Comparison of ENCODE assay signal across 23 cellular contexts in the genomic region with DNA sequence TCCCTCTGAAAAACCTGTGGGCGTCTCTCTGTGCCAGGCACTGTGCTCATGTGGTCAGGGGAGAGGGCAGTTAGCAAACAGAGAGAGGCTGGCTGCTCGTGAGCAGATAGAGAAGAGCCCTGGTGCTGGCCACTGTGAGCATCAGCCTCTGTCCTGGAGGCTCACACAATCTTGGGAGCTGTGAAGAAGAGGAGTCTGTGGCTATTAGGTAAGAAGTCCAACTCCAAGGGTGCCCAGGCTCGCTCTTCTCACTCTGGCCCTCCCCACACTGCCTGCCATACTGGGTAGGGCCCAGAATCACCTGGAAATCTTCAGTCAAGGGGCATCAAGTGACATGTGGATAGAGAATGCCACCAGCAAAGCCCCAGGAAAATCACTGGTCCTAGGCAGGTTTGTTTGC. TPM values are rescaled to one million over a fixed set of nuclear protein-coding genes. Genes with fewer than 3 reads are reported as not detected.
DNase-seq lines count a peak whose midpoint lies in the region; ATAC-seq and TF ChIP-seq lines count a peak whose summit lies in the region.
"Had no signal": no experiment of that assay in that cellular context is flagged by ENCODE, and none has a peak within 500 bp of the region (broad histone marks: within the 10 kb centered on the region; RNA-seq: fewer than 3 reads in every experiment).

No MANE protein-coding gene starts in this region.

- H3K36me3 Mint-ChIP-seq in naive thymus-derived CD4-positive, alpha-beta T cell = peaks cover 5 to 58% (median 20%) of the 10 kb centered on the region in 5 donors

- H3K4me1 Mint-ChIP-seq in naive thymus-derived CD4-positive, alpha-beta T cell = peaks cover 27 to 98% (median 84%) of the 10 kb centered on the region in 7 donors
- H3K4me1 Mint-ChIP-seq: H9 had no signal

- peaks cover 0 to 2% (median 0%) of the 10 kb centered on the region in 11 donors for H3K9me3 Mint-ChIP-seq in naive thymus-derived CD4-positive, alpha-beta T cell
- H3K9me3 Mint-ChIP-seq: H9 had no signal

- H3K4me3 Mint-ChIP-seq in naive thymus-derived CD4-positive, alpha-beta T cell = no peak overlapping the region
- H3K4me3 Mint-ChIP-seq: H9 had no signal

- no peak overlapping the region for H3K27ac ChIP-seq in right atrium auricular region
- no peak overlapping the region for H3K27ac ChIP-seq in naive thymus-derived CD4-positive, alpha-beta T cell (ENCODE audit: low read depth, low read length)
- H3K27ac ChIP-seq in vagina = no peak overlapping the region
- H3K27ac ChIP-seq: A549, HL-60, KMS-11, PC-9, RWPE1 had no signal

- peak overlapping the region in 6 of 9 donors; percentile 14 to 80 (median 48) for H3K27ac Mint-ChIP-seq in naive thymus-derived CD4-positive, alpha-beta T cell

- CTCF ChIA-PET in naive thymus-derived CD4-positive, alpha-beta T cell (lab: Charles Lee) = no interaction called here

- H3K4me1 ChIP-seq in right atrium auricular region (no peaks in the 10 kb centered on the region), vagina (no peaks in the 10 kb centered on the region)
- peaks cover 11 to 38% of the 10 kb centered on the region in 2 donors for H3K4me1 ChIP-seq in naive thymus-derived CD4-positive, alpha-beta T cell (ENCODE audit: control insufficient read depth in 2 of 2, insufficient read depth in 2 of 2, low read length in 2 of 2)
- H3K4me1 ChIP-seq: A549 had no signal

- POLR2A ChIA-PET in naive thymus-derived CD4-positive, alpha-beta T cell (lab: Charles Lee) = no interaction called here

- no peaks in the 10 kb centered on the region for H3K36me3 ChIP-seq in right atrium auricular region
- H3K36me3 ChIP-seq in naive thymus-derived CD4-positive, alpha-beta T cell (ENCODE audit: control insufficient read depth in 2 of 3, insufficient read depth in 3 of 3, low read length in 3 of 3) = peaks cover 0 to 10% (median 4%) of the 10 kb centered on the region in 3 experiments
- H3K36me3 ChIP-seq in vagina = no peaks in the 10 kb centered on the region

- H3K27me3 ChIP-seq in right atrium auricular region (no peaks in the 10 kb centered on the region), vagina (no peaks in the 10 kb centered on the region)
- no peaks in the 10 kb centered on the region for H3K27me3 ChIP-seq in naive thymus-derived CD4-positive, alpha-beta T cell (ENCODE audit: control insufficient read depth in 2 of 2, insufficient read depth in 2 of 2, low read length in 2 of 2)

- H3K27me3 Mint-ChIP-seq in naive thymus-derived CD4-positive, alpha-beta T cell = no peaks in the 10 kb centered on the region

- H3K9me3 ChIP-seq in right atrium auricular region = no peaks in the 10 kb centered on the region
- no peaks in the 10 kb centered on the region for H3K9me3 ChIP-seq in naive thymus-derived CD4-positive, alpha-beta T cell (ENCODE audit: control insufficient read depth in 2 of 3, low read length in 3 of 3)
- H3K9me3 ChIP-seq in vagina = no peaks in the 10 kb centered on the region
- H3K9me3 ChIP-seq: A549 had no signal

- DNase-seq in right atrium auricular region (ENCODE audit: low spot score) = peak; percentile 32
- DNase-seq in cardiac septum (ENCODE audit: low spot score) = no peak
- peak; percentile 43 for DNase-seq in activated CD8-positive, alpha-beta memory T cell treated with anti-CD3 and anti-CD28 coated beads, Interleukin-2, amount 50 U/mL, for 48 hours
- DNase-seq in naive thymus-derived CD4-positive, alpha-beta T cell = no peak
- DNase-seq in vagina (ENCODE audit: extremely low spot score in 2 of 2) = peak; percentile 28 to 62
- no peak for DNase-seq in GM10266 (ENCODE audit: extremely low spot score)
- DNase-seq in NCI-H1417 treated with DMSO at 0.1 percent for 48 hours (lab: John Stamatoyannopoulos, UW) = no peak
- no peak for DNase-seq in LoVo (ENCODE audit: low spot score)
- DNase-seq: DMS79 treated with DMSO at 0.1 percent for 48 hours, H9, NCI-H1436, NCI-H1930, NCI-H345, NCI-H524 treated with DMSO at 0.1 percent for 48 hours, PC-9, SIG-M5 had no signal

- TF ChIP-seq POLR2A in vagina (IDR thresholded peaks at IDR 0.05) = no peak

- no peak for ATAC-seq in naive thymus-derived CD4-positive, alpha-beta T cell
- ATAC-seq: A549 had no signal

- no peak overlapping the region for H3K4me3 ChIP-seq in right atrium auricular region
- H3K4me3 ChIP-seq in naive thymus-derived CD4-positive, alpha-beta T cell (ENCODE audit: low read length) = no peak overlapping the region
- H3K4me3 ChIP-seq in vagina = no peak overlapping the region
- H3K4me3 ChIP-seq: A549, PC-9 had no signal

- TF ChIP-seq CTCF in right atrium auricular region (IDR thresholded peaks at IDR 0.05) (no peak), vagina (IDR thresholded peaks at IDR 0.05) (no peak), GM10266 (IDR thresholded peaks at IDR 0.05; ENCODE audit: control insufficient read depth, insufficient read depth, low read depth, missing control alignments) (no peak)

- intact Hi-C loops in cardiac septum (cut with DNase I) (no loop called here), vagina (cut with DNase I) (no loop called here)
- intact Hi-C loops in naive thymus-derived CD4-positive, alpha-beta T cell (cut with micrococcal nuclease) = no loop called here

RNA-seq across cellular contexts. Expression of a gene that starts 14.1 kb away (rescaled TPM):
- total RNA-seq in right atrium auricular region (under 1 TPM; 0.28 to 0.44 TPM), cardiac septum (not detected), vagina (7.6 TPM)
- 10 to 100 TPM; 20.3 to 95.8 (median 63.3) TPM for total RNA-seq in naive thymus-derived CD4-positive, alpha-beta T cell
- 100 to 1,000 TPM in 1 of 2 donors, 10 to 100 TPM in 1; 66.1 to 108 TPM for polyA plus RNA-seq in naive thymus-derived CD4-positive, alpha-beta T cell
- total RNA-seq: H9, HT1080, M059J, PC-9 had no signal
- polyA plus RNA-seq: A549, BJ had no signal

Comparison
In these comparisons a context has a peak if more than half of its experiments do, and no peak if none do; other contexts are left out.
1. DNase-seq: peak in right atrium auricular region (single experiment), activated CD8-positive, alpha-beta memory T cell treated with anti-CD3 and anti-CD28 coated beads, Interleukin-2, amount 50 U/mL, for 48 hours (single experiment) and vagina (2 of 2); none in cardiac septum (single experiment), naive thymus-derived CD4-positive, alpha-beta T cell (0 of 9), GM10266 (single experiment), NCI-H1417 treated with DMSO at 0.1 percent for 48 hours (single experiment) and LoVo (single experiment).